ENCODE assay signal across 8 cellular contexts in the genomic region with DNA sequence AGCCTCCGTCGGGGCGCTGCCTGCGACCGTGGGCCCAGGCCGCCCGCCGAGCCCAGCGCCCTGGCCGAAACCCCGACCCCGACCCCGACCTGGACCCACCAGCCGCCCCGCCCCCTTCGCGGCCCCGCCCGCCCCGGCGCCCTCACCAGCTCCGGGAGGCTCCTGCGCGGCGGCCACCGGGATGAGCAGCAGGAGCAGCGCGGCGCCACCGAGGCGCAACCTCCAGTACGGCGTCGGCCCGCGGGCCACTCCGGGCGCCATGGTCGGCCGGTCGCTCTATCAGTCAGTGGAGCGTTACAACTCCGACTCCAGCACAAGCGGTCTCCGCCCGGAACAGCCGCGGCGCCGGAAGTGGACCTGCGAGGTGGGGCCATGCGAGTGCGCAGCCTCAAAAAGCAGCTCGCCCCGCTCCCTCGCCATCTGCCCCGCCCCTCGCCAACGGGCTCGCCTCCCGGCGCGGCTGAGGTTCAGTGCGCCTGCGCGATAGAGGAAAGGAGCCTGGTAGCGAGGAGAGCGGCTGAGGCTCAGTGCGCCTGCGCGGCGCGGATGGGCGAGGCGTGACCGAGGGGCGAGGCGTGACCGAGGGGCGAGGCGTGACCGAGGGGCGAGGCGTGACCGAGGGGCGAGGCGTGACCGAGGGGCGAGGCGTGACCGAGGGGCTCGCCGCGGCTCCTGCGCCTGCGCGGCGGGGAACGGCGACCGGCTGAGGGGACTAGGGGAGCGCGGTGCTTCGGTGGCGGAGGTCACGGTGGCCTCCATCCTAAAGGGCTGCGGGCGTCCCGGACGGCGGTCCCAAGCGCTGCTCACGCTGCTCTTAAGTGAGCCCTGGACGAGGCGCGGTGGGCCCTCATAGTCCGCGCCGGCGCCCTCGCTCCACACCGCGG.
A peak's percentile ranks its signal among the peaks of the same experiment; 100 is the strongest.
DNase-seq lines count a peak whose midpoint lies in the region; ATAC-seq and TF ChIP-seq lines count a peak whose summit lies in the region.

A gene with protein sequence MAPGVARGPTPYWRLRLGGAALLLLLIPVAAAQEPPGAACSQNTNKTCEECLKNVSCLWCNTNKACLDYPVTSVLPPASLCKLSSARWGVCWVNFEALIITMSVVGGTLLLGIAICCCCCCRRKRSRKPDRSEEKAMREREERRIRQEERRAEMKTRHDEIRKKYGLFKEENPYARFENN (minus strand): TSS at position 335 of the 884 bp plus-strand sequence. CDS start 74 bp downstream, at position 261.

- H3K27me3 Mint-ChIP-seq in activated naive CD4-positive, alpha-beta T cell treated with anti-CD3 and anti-CD28 coated beads, Interleukin-2, amount 50 U/mL, for 24 hours, result no peaks in the 10 kb centered on the region

- ATAC-seq in HG02610 (IDR thresholded peaks at IDR 0.05; ENCODE audit: unreplicated experiment) (peak; percentile 60), SK-N-SH treated with all-trans-retinoic acid at 6 μM for 48 hours (peak; percentile 74)

- peaks cover 55% of the 10 kb centered on the region for H3K4me1 Mint-ChIP-seq in activated naive CD4-positive, alpha-beta T cell treated with anti-CD3 and anti-CD28 coated beads, Interleukin-2, amount 50 U/mL, for 24 hours

- peak; percentile 100 for DNase-seq in GM10248 (ENCODE audit: extremely low spot score)
- peak; percentile 99 for DNase-seq in NCI-H1092 treated with DMSO at 0.1 percent for 48 hours (lab: John Stamatoyannopoulos, UW)
- DNase-seq in globus pallidus (ENCODE audit: low spot score), result peak; percentile 96
- peak; percentile 71 to 99 (median 94) for DNase-seq in nucleus accumbens (lab: John Stamatoyannopoulos, UW)
- peak; percentile 97 for DNase-seq in superior temporal gyrus (ENCODE audit: extremely low spot score)

- peak within 1 kb of the TSS; percentile 81 for H3K27ac Mint-ChIP-seq in activated naive CD4-positive, alpha-beta T cell treated with anti-CD3 and anti-CD28 coated beads, Interleukin-2, amount 50 U/mL, for 24 hours

- POLR2A ChIA-PET in GM10248 (lab: Yijun Ruan, JAX), result interaction anchor here (0.6 kb wide), 1 partner anchor 74 kb away, joined by 4 read pairs; no protein-coding TSS in a partner anchor

- TF ChIP-seq CTCF in GM10248 (IDR thresholded peaks at IDR 0.05; ENCODE audit: control extremely low read depth, extremely low read depth, low read depth, missing control alignments), result no peak

- no peaks in the 10 kb centered on the region for H3K36me3 Mint-ChIP-seq in activated naive CD4-positive, alpha-beta T cell treated with anti-CD3 and anti-CD28 coated beads, Interleukin-2, amount 50 U/mL, for 24 hours

- CTCF ChIA-PET in GM10248 (lab: Yijun Ruan, JAX), result interaction anchor here (0.9 to 2.6 kb wide), 11 partner anchors 13 to 263 kb away, joined by 3 to 9 read pairs (median 4); no protein-coding TSS in a partner anchor

- no peaks in the 10 kb centered on the region for H3K9me3 Mint-ChIP-seq in activated naive CD4-positive, alpha-beta T cell treated with anti-CD3 and anti-CD28 coated beads, Interleukin-2, amount 50 U/mL, for 24 hours

- peak within 1 kb of the TSS; percentile 93 for H3K4me3 Mint-ChIP-seq in activated naive CD4-positive, alpha-beta T cell treated with anti-CD3 and anti-CD28 coated beads, Interleukin-2, amount 50 U/mL, for 24 hours

TF ChIP-seq in SK-N-SH treated with all-trans-retinoic acid at 6 μM for 48 hours, 23 proteins besides CTCF, POLR2A, EP300 and RAD21 (continues in another document):
- TF ChIP-seq PPARA (CRISPR knock-in tag; IDR thresholded peaks at IDR 0.05; ENCODE audit: borderline replicate concordance) (no peak), CSDC2 (CRISPR knock-in tag; IDR thresholded peaks at IDR 0.05) (no peak), RARB (CRISPR knock-in tag; IDR thresholded peaks at IDR 0.05) (no peak), SNAI2 (CRISPR knock-in tag; IDR thresholded peaks at IDR 0.05) (no peak), GLIS3 (CRISPR knock-in tag; IDR thresholded peaks at IDR 0.05) (no peak), TOX (CRISPR knock-in tag; IDR thresholded peaks at IDR 0.05; ENCODE audit: borderline replicate concordance) (no peak), ISL1 (CRISPR knock-in tag; IDR thresholded peaks at IDR 0.05) (no peak), BACH2 (CRISPR knock-in tag; IDR thresholded peaks at IDR 0.05; ENCODE audit: borderline replicate concordance) (no peak), ZNF565 (CRISPR knock-in tag; conservative IDR thresholded peaks at IDR 0.05; ENCODE audit: low read depth) (no peak), TCF4 (CRISPR knock-in tag; IDR thresholded peaks at IDR 0.05; ENCODE audit: borderline replicate concordance) (no peak), OSR1 (CRISPR knock-in tag; IDR thresholded peaks at IDR 0.05) (no peak), ZFP3 (CRISPR knock-in tag; IDR thresholded peaks at IDR 0.05) (no peak)
- TF ChIP-seq, protein P1, sequence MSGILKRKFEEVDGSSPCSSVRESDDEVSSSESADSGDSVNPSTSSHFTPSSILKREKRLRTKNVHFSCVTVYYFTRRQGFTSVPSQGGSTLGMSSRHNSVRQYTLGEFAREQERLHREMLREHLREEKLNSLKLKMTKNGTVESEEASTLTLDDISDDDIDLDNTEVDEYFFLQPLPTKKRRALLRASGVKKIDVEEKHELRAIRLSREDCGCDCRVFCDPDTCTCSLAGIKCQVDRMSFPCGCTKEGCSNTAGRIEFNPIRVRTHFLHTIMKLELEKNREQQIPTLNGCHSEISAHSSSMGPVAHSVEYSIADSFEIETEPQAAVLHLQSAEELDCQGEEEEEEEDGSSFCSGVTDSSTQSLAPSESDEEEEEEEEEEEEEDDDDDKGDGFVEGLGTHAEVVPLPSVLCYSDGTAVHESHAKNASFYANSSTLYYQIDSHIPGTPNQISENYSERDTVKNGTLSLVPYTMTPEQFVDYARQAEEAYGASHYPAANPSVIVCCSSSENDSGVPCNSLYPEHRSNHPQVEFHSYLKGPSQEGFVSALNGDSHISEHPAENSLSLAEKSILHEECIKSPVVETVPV (CRISPR knock-in tag; IDR thresholded peaks at IDR 0.05), result no peak
- TF ChIP-seq, protein P2, sequence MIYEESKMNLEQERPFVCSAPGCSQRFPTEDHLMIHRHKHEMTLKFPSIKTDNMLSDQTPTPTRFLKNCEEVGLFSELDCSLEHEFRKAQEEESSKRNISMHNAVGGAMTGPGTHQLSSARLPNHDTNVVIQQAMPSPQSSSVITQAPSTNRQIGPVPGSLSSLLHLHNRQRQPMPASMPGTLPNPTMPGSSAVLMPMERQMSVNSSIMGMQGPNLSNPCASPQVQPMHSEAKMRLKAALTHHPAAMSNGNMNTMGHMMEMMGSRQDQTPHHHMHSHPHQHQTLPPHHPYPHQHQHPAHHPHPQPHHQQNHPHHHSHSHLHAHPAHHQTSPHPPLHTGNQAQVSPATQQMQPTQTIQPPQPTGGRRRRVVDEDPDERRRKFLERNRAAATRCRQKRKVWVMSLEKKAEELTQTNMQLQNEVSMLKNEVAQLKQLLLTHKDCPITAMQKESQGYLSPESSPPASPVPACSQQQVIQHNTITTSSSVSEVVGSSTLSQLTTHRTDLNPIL (CRISPR knock-in tag; IDR thresholded peaks at IDR 0.05; ENCODE audit: low read depth), result no peak
- TF ChIP-seq, protein P3, sequence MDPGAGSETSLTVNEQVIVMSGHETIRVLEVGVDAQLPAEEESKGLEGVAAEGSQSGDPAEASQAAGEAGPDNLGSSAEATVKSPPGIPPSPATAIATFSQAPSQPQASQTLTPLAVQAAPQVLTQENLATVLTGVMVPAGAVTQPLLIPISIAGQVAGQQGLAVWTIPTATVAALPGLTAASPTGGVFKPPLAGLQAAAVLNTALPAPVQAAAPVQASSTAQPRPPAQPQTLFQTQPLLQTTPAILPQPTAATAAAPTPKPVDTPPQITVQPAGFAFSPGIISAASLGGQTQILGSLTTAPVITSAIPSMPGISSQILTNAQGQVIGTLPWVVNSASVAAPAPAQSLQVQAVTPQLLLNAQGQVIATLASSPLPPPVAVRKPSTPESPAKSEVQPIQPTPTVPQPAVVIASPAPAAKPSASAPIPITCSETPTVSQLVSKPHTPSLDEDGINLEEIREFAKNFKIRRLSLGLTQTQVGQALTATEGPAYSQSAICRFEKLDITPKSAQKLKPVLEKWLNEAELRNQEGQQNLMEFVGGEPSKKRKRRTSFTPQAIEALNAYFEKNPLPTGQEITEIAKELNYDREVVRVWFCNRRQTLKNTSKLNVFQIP (CRISPR knock-in tag; IDR thresholded peaks at IDR 0.05; ENCODE audit: borderline replicate concordance, low read depth), result no peak
- TF ChIP-seq, protein P4, sequence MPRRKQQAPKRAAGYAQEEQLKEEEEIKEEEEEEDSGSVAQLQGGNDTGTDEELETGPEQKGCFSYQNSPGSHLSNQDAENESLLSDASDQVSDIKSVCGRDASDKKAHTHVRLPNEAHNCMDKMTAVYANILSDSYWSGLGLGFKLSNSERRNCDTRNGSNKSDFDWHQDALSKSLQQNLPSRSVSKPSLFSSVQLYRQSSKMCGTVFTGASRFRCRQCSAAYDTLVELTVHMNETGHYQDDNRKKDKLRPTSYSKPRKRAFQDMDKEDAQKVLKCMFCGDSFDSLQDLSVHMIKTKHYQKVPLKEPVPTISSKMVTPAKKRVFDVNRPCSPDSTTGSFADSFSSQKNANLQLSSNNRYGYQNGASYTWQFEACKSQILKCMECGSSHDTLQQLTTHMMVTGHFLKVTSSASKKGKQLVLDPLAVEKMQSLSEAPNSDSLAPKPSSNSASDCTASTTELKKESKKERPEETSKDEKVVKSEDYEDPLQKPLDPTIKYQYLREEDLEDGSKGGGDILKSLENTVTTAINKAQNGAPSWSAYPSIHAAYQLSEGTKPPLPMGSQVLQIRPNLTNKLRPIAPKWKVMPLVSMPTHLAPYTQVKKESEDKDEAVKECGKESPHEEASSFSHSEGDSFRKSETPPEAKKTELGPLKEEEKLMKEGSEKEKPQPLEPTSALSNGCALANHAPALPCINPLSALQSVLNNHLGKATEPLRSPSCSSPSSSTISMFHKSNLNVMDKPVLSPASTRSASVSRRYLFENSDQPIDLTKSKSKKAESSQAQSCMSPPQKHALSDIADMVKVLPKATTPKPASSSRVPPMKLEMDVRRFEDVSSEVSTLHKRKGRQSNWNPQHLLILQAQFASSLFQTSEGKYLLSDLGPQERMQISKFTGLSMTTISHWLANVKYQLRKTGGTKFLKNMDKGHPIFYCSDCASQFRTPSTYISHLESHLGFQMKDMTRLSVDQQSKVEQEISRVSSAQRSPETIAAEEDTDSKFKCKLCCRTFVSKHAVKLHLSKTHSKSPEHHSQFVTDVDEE (CRISPR knock-in tag; IDR thresholded peaks at IDR 0.05), result no peak

Comparison
In these comparisons a context has a peak if more than half of its experiments do, and no peak if none do; other contexts are left out.
1. Peak in every context shown above with its lines: DNase-seq and ATAC-seq.